Comparison of ENCODE assay signal across 10 cellular contexts in the genomic region with DNA sequence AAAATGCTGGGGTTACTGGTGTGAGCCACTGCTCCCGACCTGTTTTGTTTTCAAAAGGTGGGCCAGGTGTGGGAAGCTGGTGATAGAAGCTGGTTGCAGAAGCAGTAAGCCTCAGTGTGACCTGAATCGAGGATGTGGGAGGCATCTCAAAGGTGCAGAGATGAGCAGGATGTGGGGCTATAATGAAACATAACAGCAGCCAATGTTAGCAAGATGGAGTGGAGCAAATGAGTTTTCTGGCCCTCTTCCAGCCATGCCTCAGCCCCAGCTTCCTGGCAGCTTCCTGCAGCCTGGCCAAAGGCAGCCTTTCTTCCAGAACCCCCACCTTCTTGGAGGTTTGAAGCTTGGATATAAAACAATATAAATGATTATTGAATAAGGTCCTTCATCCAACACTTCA.
DNase-seq lines count a peak whose midpoint lies in the region; ATAC-seq, FAIRE-seq and TF ChIP-seq lines count a peak whose summit lies in the region.
"Had no signal": no experiment of that assay in that cellular context is flagged by ENCODE, and none has a peak within 500 bp of the region (broad histone marks: within the 10 kb centered on the region; RNA-seq: fewer than 3 reads in every experiment).

No MANE protein-coding gene starts in this region.

- no peaks in the 10 kb centered on the region for H3K9me3 Mint-ChIP-seq in T-cell

- peak overlapping the region; percentile 96 for H3K27ac Mint-ChIP-seq in T-cell

- no peak overlapping the region for H3K9ac ChIP-seq in GM23248
- H3K9ac ChIP-seq in mammary epithelial cell (ENCODE audit: insufficient read depth, low read length): no peak overlapping the region
- no peak overlapping the region for H3K9ac ChIP-seq in mesenchymal stem cell (ENCODE audit: low read length)

- in situ Hi-C loops in GM23248 (cut with MboI): no loop called here
- in situ Hi-C loops in mammary epithelial cell (cut with MboI; ENCODE audit: low sequenced_read_pairs in 2 of 2): no loop called here

- no peaks in the 10 kb centered on the region for H3K27me3 ChIP-seq in GM23248 (replicated peaks; ENCODE audit: insufficient read depth)
- H3K27me3 ChIP-seq in small intestine (ENCODE audit: control insufficient read depth in 2 of 2, insufficient read depth in 2 of 2, low read length in 2 of 2): no peaks in the 10 kb centered on the region
- H3K27me3 ChIP-seq in mammary epithelial cell (ENCODE audit: insufficient read depth, low read length): no peaks in the 10 kb centered on the region
- no peaks in the 10 kb centered on the region for H3K27me3 ChIP-seq in breast epithelium
- peaks cover 0 to 6% of the 10 kb centered on the region in 2 experiments for H3K27me3 ChIP-seq in mesenchymal stem cell (ENCODE audit: control insufficient read depth in 1 of 2, insufficient read depth in 1 of 2, low read length in 2 of 2)
- H3K27me3 ChIP-seq: body of pancreas had no signal

- H4K8ac ChIP-seq in mesenchymal stem cell (ENCODE audit: low read length): no peak overlapping the region

- dilution Hi-C loops in mammary epithelial cell (cut with HindIII; ENCODE audit: low sequenced_read_pairs): no loop called here

- H3K79me1 ChIP-seq in mesenchymal stem cell (replicated peaks; ENCODE audit: low read length, poor library complexity, severe bottlenecking): no peaks in the 10 kb centered on the region

- H3K27ac ChIP-seq in GM23248 (no peak overlapping the region), small intestine (ENCODE audit: low read depth in 1 of 2, low read length in 1 of 2) (no peak overlapping the region), mammary epithelial cell (ENCODE audit: insufficient read depth, low read depth, low read length) (no peak overlapping the region), breast epithelium (peak overlapping the region in 1 of 2 donors; percentile 45), caudate nucleus (ENCODE audit: low read depth, low read length) (no peak overlapping the region), mesenchymal stem cell (ENCODE audit: low read length, poor library complexity, severe bottlenecking) (no peak overlapping the region)

- ATAC-seq in T-cell (replicated peaks in 1 of 4): peak; percentile 85 to 86 (median 85)
- ATAC-seq: body of pancreas had no signal

- H3K27me3 Mint-ChIP-seq in T-cell: no peaks in the 10 kb centered on the region

- no peaks in the 10 kb centered on the region for H3K36me3 ChIP-seq in GM23248 (ENCODE audit: low read depth)
- H3K36me3 ChIP-seq in small intestine (ENCODE audit: control insufficient read depth in 2 of 2, insufficient read depth in 2 of 2, low read length in 2 of 2): no peaks in the 10 kb centered on the region
- no peaks in the 10 kb centered on the region for H3K36me3 ChIP-seq in mammary epithelial cell (ENCODE audit: insufficient read depth, low read length)
- H3K36me3 ChIP-seq in breast epithelium: no peaks in the 10 kb centered on the region
- no peaks in the 10 kb centered on the region for H3K36me3 ChIP-seq in mesenchymal stem cell (ENCODE audit: control insufficient read depth in 1 of 2, insufficient read depth in 2 of 2, low read depth in 1 of 2, low read length in 2 of 2)

- no peak overlapping the region for H3K18ac ChIP-seq in mesenchymal stem cell (ENCODE audit: low read depth in 1 of 2, low read length in 2 of 2)

- TF ChIP-seq CTCF in mammary epithelial cell (conservative IDR thresholded peaks at IDR 0.05 in 1 of 2, IDR thresholded peaks at IDR 0.05 in 1 of 2; ENCODE audit: extremely low read depth in 1 of 2, insufficient read depth in 1 of 2, low read depth in 1 of 2, low read length in 2 of 2): no peak
- no peak for TF ChIP-seq CTCF in breast epithelium (IDR thresholded peaks at IDR 0.05)

- H2BK120ac ChIP-seq in mesenchymal stem cell (ENCODE audit: low read depth, low read length): no peak overlapping the region

- FAIRE-seq in small intestine (lab: Jason Lieb, UNC): no peak

- no TSS peak for BruUV-seq in mammary epithelial cell (replicated peaks; lab: Mats Ljungman, UMichigan)

- intact Hi-C loops in mammary epithelial cell (cut with micrococcal nuclease): loop anchor here (10.0 kb wide), 1 partner anchor 155 kb away; no protein-coding TSS in a partner anchor
- intact Hi-C loops in breast epithelium (cut with DNase I; ENCODE audit: low total_unique reads): no loop called here

- no peak overlapping the region for H4K91ac ChIP-seq in mesenchymal stem cell (ENCODE audit: low read length)

- H3K36me3 Mint-ChIP-seq in T-cell: no peaks in the 10 kb centered on the region

- DNase-seq in GM23248 (peak; percentile 4), T-cell (peak in 33 of 34 experiments; percentile 14 to 73 (median 51)), small intestine (peak; percentile 49), mammary epithelial cell (no peak), breast epithelium (ENCODE audit: low spot score in 2 of 2) (no peak), caudate nucleus (lab: John Stamatoyannopoulos, UW) (no peak), mesenchymal stem cell (no peak)
- DNase-seq in activated naive CD4-positive, alpha-beta T cell treated with Interleukin-2 at 50 U/mL for 16 hours: peak; percentile 37
- DNase-seq: NCI-H2171 treated with DMSO at 0.1 percent for 48 hours had no signal

- H2BK5ac ChIP-seq in mesenchymal stem cell (ENCODE audit: low read depth, low read length, poor library complexity, severe bottlenecking): no peak overlapping the region

- CTCF ChIA-PET in T-cell (lab: Charles Lee): interaction anchor here in 1 of 2 donors (0.6 to 0.7 kb wide), 2 partner anchors 156 to 172 kb away, joined by 3 read pairs; no protein-coding TSS in a partner anchor
- CTCF ChIA-PET in mammary epithelial cell (lab: Charles Lee; ENCODE audit: low non-redundant PET): no interaction called here

- H3K4me3 ChIP-seq in GM23248 (no peak overlapping the region), small intestine (ENCODE audit: low read depth in 1 of 2, low read length in 2 of 2) (no peak overlapping the region), mammary epithelial cell (replicated peaks in 1 of 3; ENCODE audit: insufficient read depth in 1 of 3, low read depth in 2 of 3, low read length in 3 of 3) (no peak overlapping the region), breast epithelium (no peak overlapping the region), mesenchymal stem cell (ENCODE audit: insufficient read depth in 1 of 2, low read depth in 1 of 2, low read length in 2 of 2) (no peak overlapping the region)
- H3K4me3 ChIP-seq: body of pancreas had no signal

- H2AK5ac ChIP-seq in mesenchymal stem cell (ENCODE audit: low read length, severe bottlenecking): no peak overlapping the region

- no peaks in the 10 kb centered on the region for H3F3A ChIP-seq in GM23248 (ENCODE audit: insufficient read depth)

- H3K4me1 Mint-ChIP-seq in T-cell: peaks cover 66 to 75% (median 72%) of the 10 kb centered on the region in 3 donors

- no peak overlapping the region for H3K4me2 ChIP-seq in GM23248 (ENCODE audit: unreplicated experiment)
- H3K4me2 ChIP-seq in mammary epithelial cell (ENCODE audit: insufficient read depth, low read depth, low read length): no peak overlapping the region
- no peak overlapping the region for H3K4me2 ChIP-seq in mesenchymal stem cell (ENCODE audit: low read length, poor library complexity, severe bottlenecking)

- H2AFZ ChIP-seq in GM23248 (no peak overlapping the region), mammary epithelial cell (ENCODE audit: low read depth, low read length) (no peak overlapping the region), mesenchymal stem cell (ENCODE audit: low read depth, low read length) (no peak overlapping the region)

- H3K14ac ChIP-seq in mesenchymal stem cell (ENCODE audit: low read length in 2 of 2): no peak overlapping the region

- H2BK12ac ChIP-seq in mesenchymal stem cell (ENCODE audit: low read length in 2 of 2): no peak overlapping the region

- H4K20me1 ChIP-seq in GM23248 (ENCODE audit: insufficient read depth): no peaks in the 10 kb centered on the region
- H4K20me1 ChIP-seq in mammary epithelial cell (ENCODE audit: insufficient read depth, low read length): no peaks in the 10 kb centered on the region

- H3K9me2 ChIP-seq in GM23248 (ENCODE audit: insufficient read depth): no peaks in the 10 kb centered on the region

- H2BK15ac ChIP-seq in mesenchymal stem cell (ENCODE audit: low read depth, poor library complexity, severe bottlenecking): no peak overlapping the region

- no peak overlapping the region for H3K4ac ChIP-seq in mesenchymal stem cell (ENCODE audit: low read depth in 1 of 2, low read length in 2 of 2)

- no peak overlapping the region for H3K23ac ChIP-seq in mesenchymal stem cell (ENCODE audit: low read length in 2 of 2)

- H3K9me3 ChIP-seq in GM23248 (ENCODE audit: low read depth) (no peaks in the 10 kb centered on the region), small intestine (ENCODE audit: control insufficient read depth, low read depth) (no peaks in the 10 kb centered on the region), mammary epithelial cell (replicated peaks; ENCODE audit: insufficient read depth, low read length) (no peaks in the 10 kb centered on the region), breast epithelium (no peaks in the 10 kb centered on the region), mesenchymal stem cell (ENCODE audit: control insufficient read depth, low read length) (no peaks in the 10 kb centered on the region)
- H3K9me3 ChIP-seq: body of pancreas had no signal

- POLR2A ChIA-PET in T-cell (lab: Charles Lee): interaction anchor here (0.5 to 0.9 kb wide), 2 partner anchors 23 to 541 kb away, joined by 4 read pairs; no protein-coding TSS in a partner anchor

- H3K79me2 ChIP-seq in GM23248 (ENCODE audit: insufficient read depth) (no peaks in the 10 kb centered on the region), mammary epithelial cell (ENCODE audit: insufficient read depth, low read length) (no peaks in the 10 kb centered on the region)

- peak overlapping the region in 2 of 3 donors; percentile 26 to 71 for H3K4me3 Mint-ChIP-seq in T-cell

- 32 to 53% methylated on average over 2 of the region's 2 CpGs for WGBS in GM23248 (ENCODE audit: low coverage in 1 of 2, low lambda C conversion rate in 2 of 2, missing lambda C conversion rate in 2 of 2), 2 experiments
- 54 to 69% (median 60%) methylated on average over 2 of the region's 2 CpGs for WGBS in small intestine, 3 donors
- WGBS in mammary epithelial cell (ENCODE audit: low coverage, missing lambda C conversion rate): 35% methylated on average over 2 of the region's 2 CpGs
- WGBS in mesenchymal stem cell: 74% methylated on average over 2 of the region's 2 CpGs

- H3K4me1 ChIP-seq in GM23248 (ENCODE audit: insufficient read depth) (no peaks in the 10 kb centered on the region), small intestine (ENCODE audit: control insufficient read depth in 2 of 2, insufficient read depth in 1 of 2, low read depth in 1 of 2, low read length in 1 of 2) (no peaks in the 10 kb centered on the region), mammary epithelial cell (ENCODE audit: insufficient read depth, low read length) (no peaks in the 10 kb centered on the region), breast epithelium (no peaks in the 10 kb centered on the region), mesenchymal stem cell (ENCODE audit: control insufficient read depth, insufficient read depth, low read depth, low read length) (no peaks in the 10 kb centered on the region)

- no peak for TF ChIP-seq POLR2A in breast epithelium (IDR thresholded peaks at IDR 0.05)

Comparison
In these comparisons a context has a peak if more than half of its experiments do, and no peak if none do; other contexts are left out.
1. DNase-seq: peak in GM23248 (single experiment), T-cell (33 of 34), activated naive CD4-positive, alpha-beta T cell treated with Interleukin-2 at 50 U/mL for 16 hours (single experiment) and small intestine (single experiment); none in mammary epithelial cell (single experiment), breast epithelium (0 of 2), caudate nucleus (0 of 61) and mesenchymal stem cell (single experiment).